ENCODE assay signal across 8 cellular contexts in genomic region chr7:153193144-153193595, GRCh38.
A peak's percentile ranks its signal among the peaks of the same experiment; 100 is the strongest.
DNase-seq lines count a peak whose midpoint lies in the region; ATAC-seq and TF ChIP-seq lines count a peak whose summit lies in the region.

No MANE protein-coding gene starts in this region.

- H3K4me2 ChIP-seq in Karpas-422 (ENCODE audit: low read depth, low read length, poor library complexity, severe bottlenecking): no peak overlapping the region

- DNase-seq in activated CD8-positive, alpha-beta memory T cell treated with anti-CD3 and anti-CD28 coated beads, Interleukin-2, amount 50 U/mL, for 48 hours: peak; percentile 57
- DNase-seq in activated CD8-positive, alpha-beta memory T cell treated with anti-CD3 and anti-CD28 coated beads for 24 hours: no peak
- DNase-seq in Karpas-422 (peak; percentile 72), mucosa of descending colon (peak in 2 of 3 donors; percentile 2 to 25), putamen (ENCODE audit: low spot score) (no peak), EL (no peak)

- no peaks in the 10 kb centered on the region for H3K4me1 Mint-ChIP-seq in brain

- H3K9me2 ChIP-seq in Karpas-422 (replicated peaks; ENCODE audit: insufficient read depth, low read length): no peaks in the 10 kb centered on the region

- H3K27me3 Mint-ChIP-seq in brain: peaks cover 12% of the 10 kb centered on the region

- H3K27ac Mint-ChIP-seq in brain: no peak overlapping the region

- intact Hi-C loops in mucosa of descending colon (cut with DNase I, micrococcal nuclease): no loop called here

- H4K20me1 ChIP-seq in Karpas-422 (ENCODE audit: insufficient read depth, low read depth, low read length): no peaks in the 10 kb centered on the region

- H3K79me2 ChIP-seq in Karpas-422 (ENCODE audit: low read length): no peaks in the 10 kb centered on the region

- no peak overlapping the region for H3K27ac ChIP-seq in Karpas-422 (ENCODE audit: low read length)

- no peaks in the 10 kb centered on the region for H3K36me3 Mint-ChIP-seq in brain

- TF ChIP-seq CTCF in brain (conservative IDR thresholded peaks at IDR 0.05) (peak; percentile 70 to 76), mucosa of descending colon (IDR thresholded peaks at IDR 0.05) (no peak)

- no peak overlapping the region for H3K9ac ChIP-seq in Karpas-422 (ENCODE audit: low read length)

- H3K36me3 ChIP-seq in Karpas-422 (ENCODE audit: insufficient read depth, low read length) (no peaks in the 10 kb centered on the region), mucosa of descending colon (ENCODE audit: low read depth) (no peaks in the 10 kb centered on the region)

- H3K4me3 ChIP-seq in Karpas-422 (ENCODE audit: low read length) (no peak overlapping the region), mucosa of descending colon (no peak overlapping the region)

- H3K4me1 ChIP-seq in Karpas-422 (ENCODE audit: low read length) (peaks cover 10% of the 10 kb centered on the region), mucosa of descending colon (ENCODE audit: low read depth) (no peaks in the 10 kb centered on the region)

- peak overlapping the region in 1 of 5 experiments; percentile 39 for H3K4me3 Mint-ChIP-seq in brain

- H3K9me3 ChIP-seq in Karpas-422 (ENCODE audit: low read length) (no peaks in the 10 kb centered on the region), mucosa of descending colon (no peaks in the 10 kb centered on the region)

- ATAC-seq in mucosa of descending colon: no peak
- no peak for ATAC-seq in GM19328 (IDR thresholded peaks at IDR 0.05; ENCODE audit: unreplicated experiment)

- no peaks in the 10 kb centered on the region for H3K9me3 Mint-ChIP-seq in brain

- H3K27me3 ChIP-seq in Karpas-422 (ENCODE audit: low read length): no peaks in the 10 kb centered on the region

- H2AFZ ChIP-seq in Karpas-422 (ENCODE audit: low read length): no peak overlapping the region

Comparison
In these comparisons a context has a peak if more than half of its experiments do, and no peak if none do; other contexts are left out.
1. DNase-seq: peak in activated CD8-positive, alpha-beta memory T cell treated with anti-CD3 and anti-CD28 coated beads, Interleukin-2, amount 50 U/mL, for 48 hours (single experiment), Karpas-422 (single experiment) and mucosa of descending colon (2 of 3); none in activated CD8-positive, alpha-beta memory T cell treated with anti-CD3 and anti-CD28 coated beads for 24 hours (single experiment), putamen (single experiment) and EL (single experiment).